Comparison of ENCODE assay signal across 24 cellular contexts in genomic region chr21:33751533-33751932, GRCh38.
DNase-seq lines count a peak whose midpoint lies in the region; ATAC-seq and TF ChIP-seq lines count a peak whose summit lies in the region.
"Had no signal": no experiment of that assay in that cellular context is flagged by ENCODE, and none has a peak within 500 bp of the region (broad histone marks: within the 10 kb centered on the region; RNA-seq: fewer than 3 reads in every experiment).

No MANE protein-coding gene starts in this region.

- H3K4me1 ChIP-seq in cardiac muscle cell (ENCODE audit: low read depth), result peaks cover 8% of the 10 kb centered on the region
- H3K4me1 ChIP-seq in heart right ventricle, result peaks cover 0 to 38% (median 22%) of the 10 kb centered on the region in 9 donors
- no peaks in the 10 kb centered on the region for H3K4me1 ChIP-seq in endodermal cell (ENCODE audit: control insufficient read depth, insufficient read depth, low read length)
- peaks cover 6% of the 10 kb centered on the region for H3K4me1 ChIP-seq in suprapubic skin
- peaks cover 0 to 5% (median 2%) of the 10 kb centered on the region in 4 donors for H3K4me1 ChIP-seq in esophagus muscularis mucosa
- H3K4me1 ChIP-seq: SJSA1 had no signal

- peak overlapping the region; percentile 3 for H3K9ac ChIP-seq in SK-N-MC (ENCODE audit: insufficient read length)
- H3K9ac ChIP-seq in endodermal cell (ENCODE audit: extremely low read depth, low read length, poor library complexity, severe bottlenecking), result no peak overlapping the region

- TF ChIP-seq CTCF in cardiac muscle cell (IDR thresholded peaks at IDR 0.05; ENCODE audit: low read depth, low read length) (no peak), heart right ventricle (IDR thresholded peaks at IDR 0.05) (no peak), endodermal cell (conservative IDR thresholded peaks at IDR 0.05) (no peak), suprapubic skin (IDR thresholded peaks at IDR 0.05) (no peak), esophagus muscularis mucosa (IDR thresholded peaks at IDR 0.05) (no peak)

- TF ChIP-seq POLR2A in suprapubic skin (IDR thresholded peaks at IDR 0.05) (no peak), esophagus muscularis mucosa (IDR thresholded peaks at IDR 0.05; ENCODE audit: low read depth) (no peak)

- intact Hi-C loops in heart right ventricle (cut with DNase I), result loop anchor here in 2 of 10 donors (5.0 to 10.0 kb wide), 2 partner anchors 107 to 109 kb away; partner anchors contain the start of genes CRYZL1 (in 2 of the 2) and ITSN1 (in 2 of the 2)
- intact Hi-C loops in esophagus muscularis mucosa (cut with DNase I), result no loop called here

- no peaks in the 10 kb centered on the region for H3K9me3 ChIP-seq in cardiac muscle cell (ENCODE audit: low read depth)
- H3K9me3 ChIP-seq in heart right ventricle, result peaks cover 0 to 18% (median 10%) of the 10 kb centered on the region in 11 donors
- peaks cover 11% of the 10 kb centered on the region; the same call in 1 of the 2 replicates for H3K9me3 ChIP-seq in SK-N-MC (ENCODE audit: low read depth, low read length)
- H3K9me3 ChIP-seq in endodermal cell (ENCODE audit: control insufficient read depth, low read length), result peaks cover 12% of the 10 kb centered on the region
- H3K9me3 ChIP-seq in suprapubic skin, result peaks cover 7% of the 10 kb centered on the region
- H3K9me3 ChIP-seq in esophagus muscularis mucosa, result peaks cover 0 to 11% (median 4%) of the 10 kb centered on the region in 4 donors
- H3K9me3 ChIP-seq: Caco-2 had no signal

- H3K36me3 Mint-ChIP-seq in endodermal cell (ENCODE audit: low read depth), result peaks cover 46% of the 10 kb centered on the region
- H3K36me3 Mint-ChIP-seq: CD8-positive, alpha-beta T cell had no signal

- no peaks in the 10 kb centered on the region for H3K27me3 Mint-ChIP-seq in endodermal cell (ENCODE audit: insufficient read depth)
- H3K27me3 Mint-ChIP-seq: B cell had no signal

- no peak for DNase-seq in cardiac muscle cell (ENCODE audit: low read depth in 1 of 2, low spot score in 1 of 2)
- DNase-seq in heart right ventricle, result no peak
- no peak for DNase-seq in SK-N-MC (ENCODE audit: low read depth, low spot score)
- no peak for DNase-seq in endodermal cell
- no peak for DNase-seq in suprapubic skin (ENCODE audit: low spot score in 2 of 2)
- no peak for DNase-seq in esophagus muscularis mucosa (ENCODE audit: extremely low spot score)
- DNase-seq: Caco-2; CD8-positive, alpha-beta T cell; HCEC 1CT; KG1; MG63; NCI-H1417; NCI-H1694; NCI-H2029 treated with DMSO at 0.1 percent for 48 hours; NCI-H446 treated with DMSO at 0.1 percent for 48 hours; NCI-H526; NCI-H82; NK-92 treated with Interleukin-12 subunit alpha and Interleukin-12 subunit beta, amount 100 ng/mL, for 24 hours; PC-3 had no signal

- H3K36me3 ChIP-seq in cardiac muscle cell (peaks cover 19% of the 10 kb centered on the region), heart right ventricle (peaks cover 0 to 9% (median 0%) of the 10 kb centered on the region in 9 donors), SK-N-MC (ENCODE audit: insufficient read depth, low read length) (peaks cover 11% of the 10 kb centered on the region), endodermal cell (ENCODE audit: control insufficient read depth, insufficient read depth, low read length) (peaks cover 60% of the 10 kb centered on the region), suprapubic skin (peaks cover 4% of the 10 kb centered on the region), esophagus muscularis mucosa (peaks cover 0 to 10% (median 0%) of the 10 kb centered on the region in 4 donors)

- TF ChIP-seq EP300 in suprapubic skin (IDR thresholded peaks at IDR 0.05) (no peak), esophagus muscularis mucosa (IDR thresholded peaks at IDR 0.05) (no peak)

- H3K4me1 Mint-ChIP-seq in endodermal cell, result no peaks in the 10 kb centered on the region
- H3K4me1 Mint-ChIP-seq: B cell had no signal

- peak overlapping the region; percentile 45 for H3K27ac ChIP-seq in cardiac muscle cell
- H3K27ac ChIP-seq in heart right ventricle, result peak overlapping the region in 4 of 10 donors; percentile 17 to 58 (median 46)
- H3K27ac ChIP-seq in SK-N-MC, result peak overlapping the region; percentile 96
- H3K27ac ChIP-seq in endodermal cell (ENCODE audit: low read depth, low read length), result no peak overlapping the region
- H3K27ac ChIP-seq in suprapubic skin, result peak overlapping the region; percentile 16
- H3K27ac ChIP-seq in esophagus muscularis mucosa (replicated peaks in 1 of 4), result no peak overlapping the region
- H3K27ac ChIP-seq: 22Rv1, C4-2B, SJSA1 had no signal

- ATAC-seq in heart right ventricle (no peak), HG02970 (IDR thresholded peaks at IDR 0.05; ENCODE audit: low FRiP score, unreplicated experiment) (no peak)
- ATAC-seq: CD8-positive, alpha-beta T cell; PC-3 had no signal

- no peak overlapping the region for H3K4me3 Mint-ChIP-seq in endodermal cell
- H3K4me3 Mint-ChIP-seq: B cell; CD8-positive, alpha-beta T cell had no signal

- peaks cover 11% of the 10 kb centered on the region for H3K9me3 Mint-ChIP-seq in endodermal cell

- H3K27ac Mint-ChIP-seq in endodermal cell, result peak overlapping the region; percentile 16
- H3K27ac Mint-ChIP-seq: B cell; CD8-positive, alpha-beta T cell had no signal

- no peak overlapping the region for H3K4me3 ChIP-seq in cardiac muscle cell
- no peak overlapping the region for H3K4me3 ChIP-seq in heart right ventricle
- peak overlapping the region; percentile 52 for H3K4me3 ChIP-seq in SK-N-MC
- H3K4me3 ChIP-seq in endodermal cell (ENCODE audit: low read length), result no peak overlapping the region
- no peak overlapping the region for H3K4me3 ChIP-seq in suprapubic skin
- no peak overlapping the region for H3K4me3 ChIP-seq in esophagus muscularis mucosa
- H3K4me3 ChIP-seq: MG63, SJSA1 had no signal

- H3K27me3 ChIP-seq in cardiac muscle cell, result no peaks in the 10 kb centered on the region
- H3K27me3 ChIP-seq in heart right ventricle, result no peaks in the 10 kb centered on the region
- no peaks in the 10 kb centered on the region for H3K27me3 ChIP-seq in endodermal cell (ENCODE audit: control insufficient read depth, insufficient read depth, low read length, poor library complexity, severe bottlenecking)
- H3K27me3 ChIP-seq in suprapubic skin, result no peaks in the 10 kb centered on the region
- no peaks in the 10 kb centered on the region for H3K27me3 ChIP-seq in esophagus muscularis mucosa
- H3K27me3 ChIP-seq: MG63, SJSA1 had no signal

Comparison
In these comparisons a context has a peak if more than half of its experiments do, and no peak if none do; other contexts are left out.
1. H3K27ac ChIP-seq: peak in cardiac muscle cell (single experiment), SK-N-MC (single experiment) and suprapubic skin (single experiment); none in endodermal cell (single experiment) and esophagus muscularis mucosa (0 of 4).